ENCODE assay signal across 14 cellular contexts in genomic region chr4:124199185-124199584, GRCh38.
DNase-seq lines count a peak whose midpoint lies in the region; ATAC-seq and TF ChIP-seq lines count a peak whose summit lies in the region.
"Had no signal": no experiment of that assay in that cellular context is flagged by ENCODE, and none has a peak within 500 bp of the region (broad histone marks: within the 10 kb centered on the region; RNA-seq: fewer than 3 reads in every experiment).

No MANE protein-coding gene starts in this region.

- DNase-seq in GM23338 (ENCODE audit: low spot score) (no peak), RWPE2 (ENCODE audit: low spot score) (no peak), epithelial cell of esophagus (ENCODE audit: low read depth) (peak; percentile 46), amniotic stem cell (lab: John Stamatoyannopoulos, UW) (no peak), NCI-H82 (lab: John Stamatoyannopoulos, UW) (no peak)
- DNase-seq: CD8-positive, alpha-beta T cell; COR-L47; DND-41; GF-D8 had no signal

- H3K79me2 ChIP-seq in GM23338 (replicated peaks; ENCODE audit: insufficient read depth) = no peaks in the 10 kb centered on the region

- H2AFZ ChIP-seq in GM23338 = peak overlapping the region; percentile 7; the same call in 1 of the 2 replicates

- TF ChIP-seq CTCF in GM23338 (conservative IDR thresholded peaks at IDR 0.05; ENCODE audit: low read depth in 2 of 2) = no peak
- TF ChIP-seq CTCF in RWPE2 (IDR thresholded peaks at IDR 0.05; ENCODE audit: poor library complexity, severe bottlenecking) = no peak
- TF ChIP-seq CTCF in epithelial cell of esophagus (IDR thresholded peaks at IDR 0.05; ENCODE audit: insufficient read depth, low read depth, low read length, missing control alignments) = no peak

- no peaks in the 10 kb centered on the region for H3K4me1 Mint-ChIP-seq in GM23338
- H3K4me1 Mint-ChIP-seq: CD14-positive monocyte had no signal

- H3K36me3 ChIP-seq in GM23338 (ENCODE audit: insufficient read depth) (no peaks in the 10 kb centered on the region), RWPE2 (ENCODE audit: low read depth) (no peaks in the 10 kb centered on the region)

- no peaks in the 10 kb centered on the region for H3K4me1 ChIP-seq in GM23338 (ENCODE audit: insufficient read depth)
- peaks cover 13% of the 10 kb centered on the region for H3K4me1 ChIP-seq in RWPE2 (ENCODE audit: insufficient read depth, poor library complexity, severe bottlenecking)
- H3K4me1 ChIP-seq: A549 had no signal

- no peaks in the 10 kb centered on the region for H3K9me3 ChIP-seq in RWPE2 (ENCODE audit: severe bottlenecking)
- H3K9me3 ChIP-seq: A549 had no signal

- H3K9me3 Mint-ChIP-seq in GM23338 = no peaks in the 10 kb centered on the region

- H3K27me3 ChIP-seq in GM23338 (ENCODE audit: insufficient read depth) (no peaks in the 10 kb centered on the region), RWPE2 (ENCODE audit: insufficient read depth, poor library complexity, severe bottlenecking) (no peaks in the 10 kb centered on the region)

- no peaks in the 10 kb centered on the region for H4K20me1 ChIP-seq in GM23338 (replicated peaks; ENCODE audit: insufficient read depth)

- ATAC-seq in GM23338 (no peak), RWPE2 (ENCODE audit: low read depth) (no peak), GM18502 (IDR thresholded peaks at IDR 0.05; ENCODE audit: poor library complexity, unreplicated experiment) (no peak)
- ATAC-seq: A549; CD8-positive, alpha-beta T cell; HCT116 had no signal

- no peak overlapping the region for H3K4me2 ChIP-seq in GM23338
- H3K4me2 ChIP-seq: A549 had no signal

- H3K36me3 Mint-ChIP-seq in GM23338 (ENCODE audit: low read depth) = no peaks in the 10 kb centered on the region
- H3K36me3 Mint-ChIP-seq: CD14-positive monocyte; CD8-positive, alpha-beta T cell had no signal

- no peak overlapping the region for H3K4me3 ChIP-seq in GM23338
- no peak overlapping the region for H3K4me3 ChIP-seq in RWPE2 (ENCODE audit: severe bottlenecking)
- no peak overlapping the region for H3K4me3 ChIP-seq in epithelial cell of esophagus (ENCODE audit: low read length)
- H3K4me3 ChIP-seq: A549 had no signal

- H3K4me3 Mint-ChIP-seq in GM23338 = no peak overlapping the region
- H3K4me3 Mint-ChIP-seq: CD14-positive monocyte; CD8-positive, alpha-beta T cell had no signal

- H3K27me3 Mint-ChIP-seq in GM23338 (ENCODE audit: insufficient read depth, low read depth, poor library complexity) = no peaks in the 10 kb centered on the region

- H3K27ac Mint-ChIP-seq in GM23338 = no peak overlapping the region
- H3K27ac Mint-ChIP-seq: CD14-positive monocyte; CD8-positive, alpha-beta T cell had no signal

- H3K9me2 ChIP-seq in GM23338 (ENCODE audit: insufficient read depth) = no peaks in the 10 kb centered on the region

- H3K27ac ChIP-seq in GM23338 (ENCODE audit: low read depth) (no peak overlapping the region), RWPE2 (ENCODE audit: poor library complexity, severe bottlenecking) (peak overlapping the region; percentile 48)
- H3K27ac ChIP-seq: A549, HL-60 had no signal

- no peaks in the 10 kb centered on the region for H3F3A ChIP-seq in GM23338 (replicated peaks; ENCODE audit: low read depth)

TF ChIP-seq in GM23338, 12 proteins besides CTCF, POLR2A, EP300 and RAD21:
- TF ChIP-seq, protein P1, sequence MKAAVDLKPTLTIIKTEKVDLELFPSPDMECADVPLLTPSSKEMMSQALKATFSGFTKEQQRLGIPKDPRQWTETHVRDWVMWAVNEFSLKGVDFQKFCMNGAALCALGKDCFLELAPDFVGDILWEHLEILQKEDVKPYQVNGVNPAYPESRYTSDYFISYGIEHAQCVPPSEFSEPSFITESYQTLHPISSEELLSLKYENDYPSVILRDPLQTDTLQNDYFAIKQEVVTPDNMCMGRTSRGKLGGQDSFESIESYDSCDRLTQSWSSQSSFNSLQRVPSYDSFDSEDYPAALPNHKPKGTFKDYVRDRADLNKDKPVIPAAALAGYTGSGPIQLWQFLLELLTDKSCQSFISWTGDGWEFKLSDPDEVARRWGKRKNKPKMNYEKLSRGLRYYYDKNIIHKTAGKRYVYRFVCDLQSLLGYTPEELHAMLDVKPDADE (IDR thresholded peaks at IDR 0.05) = no peak
- TF ChIP-seq NANOG (IDR thresholded peaks at IDR 0.05; ENCODE audit: borderline replicate concordance) (no peak), STAT1 (IDR thresholded peaks at IDR 0.05; ENCODE audit: unreplicated experiment) (no peak), EZH2phosphoT487 (IDR thresholded peaks at IDR 0.05; ENCODE audit: unreplicated experiment) (no peak)
